ENCODE assay signal across 1 cellular context in genomic region chr17:37359682-37360188, GRCh38.
TF ChIP-seq lines count a peak whose summit lies in the region.

No MANE protein-coding gene starts in this region.

TF ChIP-seq in H1, 55 proteins besides CTCF, POLR2A, EP300 and RAD21:
- no peak for TF ChIP-seq HDAC6 (IDR thresholded peaks at IDR 0.05; ENCODE audit: low read depth, low read length)
- TF ChIP-seq EZH2 (IDR thresholded peaks at IDR 0.05; ENCODE audit: low read depth, low read length, severe bottlenecking), result no peak
- no peak for TF ChIP-seq BCL11A (IDR thresholded peaks at IDR 0.05; ENCODE audit: low read depth in 2 of 2, low read length in 2 of 2)
- no peak for TF ChIP-seq CEBPB (IDR thresholded peaks at IDR 0.05; ENCODE audit: low read depth, low read length)
- TF ChIP-seq MAFK (IDR thresholded peaks at IDR 0.05; ENCODE audit: low read depth, low read length), result no peak
- TF ChIP-seq MAX (IDR thresholded peaks at IDR 0.05), result 0 out of 2 replicates have a peak, but pooled peaks have one; percentile 11
- TF ChIP-seq ASH2L (IDR thresholded peaks at IDR 0.05; ENCODE audit: low read length), result peak; percentile 15
- no peak for TF ChIP-seq FOSL1 (IDR thresholded peaks at IDR 0.05; ENCODE audit: insufficient read depth, low read depth, low read length)
- no peak for TF ChIP-seq KDM4A (IDR thresholded peaks at IDR 0.05; ENCODE audit: low read depth, low read length, severe bottlenecking)
- no peak for TF ChIP-seq CHD1 (IDR thresholded peaks at IDR 0.05; ENCODE audit: low read depth, low read length)
- TF ChIP-seq NRF1 (IDR thresholded peaks at IDR 0.05; ENCODE audit: low read depth, low read length), result no peak
- no peak for TF ChIP-seq EGR1 (IDR thresholded peaks at IDR 0.05; ENCODE audit: borderline replicate concordance, low read depth, low read length)
- TF ChIP-seq E2F6 (IDR thresholded peaks at IDR 0.05), result peak; percentile 75
- TF ChIP-seq GTF2F1 (IDR thresholded peaks at IDR 0.05; ENCODE audit: borderline replicate concordance, low read depth, low read length), result no peak
- no peak for TF ChIP-seq RNF2 (IDR thresholded peaks at IDR 0.05; ENCODE audit: borderline replicate concordance, low read depth, low read length, missing control alignments, poor library complexity, severe bottlenecking)
